Comparison of ENCODE assay signal across 8 cellular contexts in the genomic region with DNA sequence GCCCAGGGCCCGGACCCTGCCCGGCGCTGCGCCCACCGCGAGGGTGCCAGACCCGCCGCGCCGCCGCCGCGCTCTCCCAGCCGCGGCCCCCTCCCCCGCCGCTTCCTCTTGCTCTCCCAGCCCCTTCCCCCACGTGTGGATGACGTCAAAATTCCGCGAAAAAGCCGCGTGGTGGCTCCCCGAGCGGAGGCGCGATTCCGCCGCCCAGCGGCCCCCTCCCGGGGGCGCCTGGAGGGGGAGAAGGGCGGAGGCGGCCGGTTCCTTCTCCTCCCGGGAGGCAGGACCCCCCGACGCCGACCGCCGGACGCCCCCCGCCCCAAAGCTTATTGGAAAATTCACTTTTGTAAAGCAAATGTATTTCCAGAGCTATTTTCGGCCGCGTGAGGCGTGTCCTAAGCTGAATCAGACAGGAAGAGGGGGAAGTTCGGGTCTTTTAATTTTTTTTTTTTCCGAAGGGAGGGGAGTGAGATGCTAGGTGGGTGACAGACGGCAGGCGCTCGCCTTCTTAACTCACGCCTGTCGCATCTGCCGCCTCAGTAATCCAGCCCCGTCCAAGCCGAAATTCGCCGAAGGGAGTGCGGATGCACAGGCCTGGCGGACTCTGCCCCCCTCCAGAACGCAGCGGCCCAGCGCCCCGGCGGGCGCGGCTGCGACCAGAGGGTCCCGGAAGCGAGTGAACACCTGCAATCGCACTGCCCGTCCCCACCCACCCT. TPM values are rescaled to one million over a fixed set of nuclear protein-coding genes. Genes with fewer than 3 reads are reported as not detected.
A peak's percentile ranks its signal among the peaks of the same experiment; 100 is the strongest.
DNase-seq lines count a peak whose midpoint lies in the region; ATAC-seq and TF ChIP-seq lines count a peak whose summit lies in the region.

No MANE protein-coding gene starts in this region.

- H3K36me3 Mint-ChIP-seq in CD8-positive, alpha-beta T cell, result peaks cover 18% of the 10 kb centered on the region
- peaks cover 11 to 12% of the 10 kb centered on the region in 2 donors for H3K36me3 Mint-ChIP-seq in activated naive CD4-positive, alpha-beta T cell treated with anti-CD3 and anti-CD28 coated beads, Interleukin-2, amount 50 U/mL, for 72 hours

- H3K4me1 Mint-ChIP-seq in CD8-positive, alpha-beta T cell (ENCODE audit: low read depth), result peaks cover 21% of the 10 kb centered on the region

- peak overlapping the region; percentile 100 for H3K4me3 Mint-ChIP-seq in CD8-positive, alpha-beta T cell

- CTCF ChIA-PET in CD8-positive, alpha-beta T cell (lab: Charles Lee), result interaction anchor here (0.6 to 3.1 kb wide), 6 partner anchors 7 to 384 kb away, joined by 3 to 27 read pairs (median 6); no protein-coding TSS in a partner anchor
- CTCF ChIA-PET in HEK293 (lab: Yijun Ruan, JAX), result interaction anchor here (0.6 to 0.7 kb wide), 4 partner anchors 234 to 380 kb away, joined by 3 to 4 read pairs (median 3); no protein-coding TSS in a partner anchor

- DNase-seq in CD8-positive, alpha-beta T cell, result peak; percentile 87 to 94 (median 92)
- peak; percentile 91 to 93 for DNase-seq in SJCRH30
- DNase-seq in activated naive CD4-positive, alpha-beta T cell treated with anti-CD3 and anti-CD28 coated beads, Interleukin-2, amount 50 U/mL, for 72 hours (ENCODE audit: low spot score in 2 of 2), result peak; percentile 91
- peak; percentile 81 for DNase-seq in right atrium auricular region (ENCODE audit: low spot score)
- peak; percentile 22 for DNase-seq in pulmonary artery endothelial cell (ENCODE audit: low read depth, low spot score)
- peak; percentile 91 for DNase-seq in ureter (ENCODE audit: low spot score)
- no peak for DNase-seq in NCI-H526 treated with DMSO at 0.1 percent for 48 hours (lab: John Stamatoyannopoulos, UW)

- H3K4me1 ChIP-seq in CD8-positive, alpha-beta T cell (ENCODE audit: insufficient read depth, low read length), result peaks cover 20% of the 10 kb centered on the region
- H3K4me1 ChIP-seq in HEK293 (ENCODE audit: control insufficient read depth, insufficient read depth, low read length) (peaks cover 23% of the 10 kb centered on the region), SJCRH30 (peaks cover 6% of the 10 kb centered on the region), right atrium auricular region (peaks cover 0 to 38% of the 10 kb centered on the region in 2 donors)

- no peaks in the 10 kb centered on the region for H3K9me3 Mint-ChIP-seq in CD8-positive, alpha-beta T cell
- no peaks in the 10 kb centered on the region for H3K9me3 Mint-ChIP-seq in activated naive CD4-positive, alpha-beta T cell treated with anti-CD3 and anti-CD28 coated beads, Interleukin-2, amount 50 U/mL, for 72 hours

- H3K27me3 ChIP-seq in CD8-positive, alpha-beta T cell (ENCODE audit: insufficient read depth, low read length), result no peaks in the 10 kb centered on the region
- H3K27me3 ChIP-seq in SJCRH30 (no peaks in the 10 kb centered on the region), right atrium auricular region (no peaks in the 10 kb centered on the region)

- POLR2A ChIA-PET in CD8-positive, alpha-beta T cell (lab: Charles Lee), result interaction anchor here (0.5 to 3.5 kb wide), 19 partner anchors 8 to 390 kb away, joined by 3 to 25 read pairs (median 4); no protein-coding TSS in a partner anchor
- POLR2A ChIA-PET in HEK293 (lab: Yijun Ruan, JAX), result interaction anchor here (0.5 kb wide), 1 partner anchor 56 kb away, joined by 3 read pairs; no protein-coding TSS in a partner anchor

- intact Hi-C loops in CD8-positive, alpha-beta T cell (cut with DNase I, micrococcal nuclease), result loop anchor here (1.0 to 2.0 kb wide), 5 partner anchors 8 to 396 kb away; partner anchors contain the start of genes PARP11 (in 2 of the 2) and TIGAR (in 1 of the 2)

- H3K27me3 Mint-ChIP-seq in CD8-positive, alpha-beta T cell (ENCODE audit: low read depth), result no peaks in the 10 kb centered on the region

- TF ChIP-seq CTCF in CD8-positive, alpha-beta T cell (IDR thresholded peaks at IDR 0.05), result no peak
- peak; percentile 45 for TF ChIP-seq CTCF in HEK293 (tag by site-specific recombination; IDR thresholded peaks at IDR 0.05)
- peak in 1 of 2 donors; percentile 64 for TF ChIP-seq CTCF in right atrium auricular region (IDR thresholded peaks at IDR 0.05)

- H3K9me3 ChIP-seq in CD8-positive, alpha-beta T cell (ENCODE audit: low read length), result no peaks in the 10 kb centered on the region
- H3K9me3 ChIP-seq in HEK293 (ENCODE audit: control insufficient read depth, insufficient read depth, low read depth, low read length) (no peaks in the 10 kb centered on the region), SJCRH30 (replicated peaks) (no peaks in the 10 kb centered on the region), right atrium auricular region (no peaks in the 10 kb centered on the region)

- peak overlapping the region; percentile 95 for H3K27ac Mint-ChIP-seq in CD8-positive, alpha-beta T cell
- peak overlapping the region; percentile 95 for H3K27ac Mint-ChIP-seq in activated naive CD4-positive, alpha-beta T cell treated with anti-CD3 and anti-CD28 coated beads, Interleukin-2, amount 50 U/mL, for 72 hours

- H3K36me3 ChIP-seq in CD8-positive, alpha-beta T cell (ENCODE audit: insufficient read depth, low read length), result no peaks in the 10 kb centered on the region
- H3K36me3 ChIP-seq in HEK293 (ENCODE audit: control insufficient read depth in 2 of 2, insufficient read depth in 1 of 2, low read length in 2 of 2) (no peaks in the 10 kb centered on the region), SJCRH30 (peaks cover 6% of the 10 kb centered on the region), right atrium auricular region (no peaks in the 10 kb centered on the region)

- peak overlapping the region; percentile 91 for H3K4me3 ChIP-seq in CD8-positive, alpha-beta T cell (ENCODE audit: low read depth, low read length)
- H3K4me3 ChIP-seq in HEK293 (ENCODE audit: low read depth, low read length), result peak overlapping the region; percentile 30
- peak overlapping the region; percentile 93 for H3K4me3 ChIP-seq in SJCRH30
- H3K4me3 ChIP-seq in right atrium auricular region, result peak overlapping the region; percentile 84 to 89

- H3K27ac ChIP-seq in CD8-positive, alpha-beta T cell (ENCODE audit: low read depth, low read length), result peak overlapping the region; percentile 93
- H3K27ac ChIP-seq in HEK293 (ENCODE audit: extremely low read depth, low read depth, low read length), result no peak overlapping the region
- peak overlapping the region; percentile 79 for H3K27ac ChIP-seq in SJCRH30
- peak overlapping the region; percentile 96 to 97 for H3K27ac ChIP-seq in right atrium auricular region

- peak; percentile 42 for ATAC-seq in CD8-positive, alpha-beta T cell
- peak; percentile 28 to 39 for ATAC-seq in activated naive CD4-positive, alpha-beta T cell treated with anti-CD3 and anti-CD28 coated beads, Interleukin-2, amount 50 U/mL, for 72 hours

TF ChIP-seq in HEK293, 187 proteins besides CTCF, POLR2A, EP300 and RAD21 (continues in another document):
- TF ChIP-seq PATZ1 (tag by site-specific recombination; IDR thresholded peaks at IDR 0.05), result peak; percentile 84
- TF ChIP-seq, protein P1, sequence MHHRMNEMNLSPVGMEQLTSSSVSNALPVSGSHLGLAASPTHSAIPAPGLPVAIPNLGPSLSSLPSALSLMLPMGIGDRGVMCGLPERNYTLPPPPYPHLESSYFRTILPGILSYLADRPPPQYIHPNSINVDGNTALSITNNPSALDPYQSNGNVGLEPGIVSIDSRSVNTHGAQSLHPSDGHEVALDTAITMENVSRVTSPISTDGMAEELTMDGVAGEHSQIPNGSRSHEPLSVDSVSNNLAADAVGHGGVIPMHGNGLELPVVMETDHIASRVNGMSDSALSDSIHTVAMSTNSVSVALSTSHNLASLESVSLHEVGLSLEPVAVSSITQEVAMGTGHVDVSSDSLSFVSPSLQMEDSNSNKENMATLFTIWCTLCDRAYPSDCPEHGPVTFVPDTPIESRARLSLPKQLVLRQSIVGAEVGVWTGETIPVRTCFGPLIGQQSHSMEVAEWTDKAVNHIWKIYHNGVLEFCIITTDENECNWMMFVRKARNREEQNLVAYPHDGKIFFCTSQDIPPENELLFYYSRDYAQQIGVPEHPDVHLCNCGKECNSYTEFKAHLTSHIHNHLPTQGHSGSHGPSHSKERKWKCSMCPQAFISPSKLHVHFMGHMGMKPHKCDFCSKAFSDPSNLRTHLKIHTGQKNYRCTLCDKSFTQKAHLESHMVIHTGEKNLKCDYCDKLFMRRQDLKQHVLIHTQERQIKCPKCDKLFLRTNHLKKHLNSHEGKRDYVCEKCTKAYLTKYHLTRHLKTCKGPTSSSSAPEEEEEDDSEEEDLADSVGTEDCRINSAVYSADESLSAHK (tag by site-specific recombination; IDR thresholded peaks at IDR 0.05), result no peak

RNA-seq across cellular contexts. Expression of gene CCND2, which starts 4.1 kb away (rescaled TPM):
- total RNA-seq in CD8-positive, alpha-beta T cell, result 100 to 1,000 TPM; 155 TPM
- 968 and 987 TPM in 2 replicates for total RNA-seq in SJCRH30 (2014; rRNA removed; shearing (Covaris generic))
- total RNA-seq in activated naive CD4-positive, alpha-beta T cell treated with anti-CD3 and anti-CD28 coated beads, Interleukin-2, amount 50 U/mL, for 72 hours, result 100 to 1,000 TPM; 266 to 571 TPM
- 100 to 1,000 TPM; 151 to 165 TPM for total RNA-seq in right atrium auricular region
- total RNA-seq in pulmonary artery endothelial cell, result 6.1 and 24.8 TPM in 2 replicates
- 108 TPM for total RNA-seq in ureter

RNA-seq across cellular contexts. Expression of gene TIGAR, which starts 51.6 kb away (rescaled TPM):
- total RNA-seq in CD8-positive, alpha-beta T cell, result 10 to 100 TPM; 14.0 to 15.8 TPM
- total RNA-seq in SJCRH30 (2014; rRNA removed; shearing (Covaris generic)), result 18.7 and 21.2 TPM in 2 replicates
- total RNA-seq in activated naive CD4-positive, alpha-beta T cell treated with anti-CD3 and anti-CD28 coated beads, Interleukin-2, amount 50 U/mL, for 72 hours, result 10 to 100 TPM in 1 of 2 donors, 1 to 10 TPM in 1; 3.8 to 17.0 TPM
- 1 to 10 TPM; 3.7 to 4.2 TPM for total RNA-seq in right atrium auricular region
- 20.2 and 23.4 TPM in 2 replicates for total RNA-seq in pulmonary artery endothelial cell
- 14.3 TPM for total RNA-seq in ureter

Comparison
In these comparisons a context has a peak if more than half of its experiments do, and no peak if none do; other contexts are left out.
1. H3K4me3 ChIP-seq: peak in every context shown above with its lines; median percentile 93 in SJCRH30; 91 in CD8-positive, alpha-beta T cell; 86 in right atrium auricular region; 30 in HEK293.